In genomic region chr15:100434038-100434437, GRCh38 we compare ENCODE assay signal across 32 cellular contexts.
"Had no signal": no experiment of that assay in that cellular context is flagged by ENCODE, and none has a peak within 500 bp of the region (broad histone marks: within the 10 kb centered on the region; RNA-seq: fewer than 3 reads in every experiment).

No MANE protein-coding gene starts in this region.

- H3K36me3 ChIP-seq: adrenal gland, ascending aorta, brain microvascular endothelial cell, breast epithelium, cardiac muscle cell had no signal

- DNase-seq: activated effector memory CD4-positive, alpha-beta T cell treated with anti-CD3 and anti-CD28 coated beads, Interleukin-2, amount 50 U/mL, for 16 hours; activated effector memory CD4-positive, alpha-beta T cell treated with Interleukin-2 at 50 U/mL for 16 hours; activated gamma-delta T cell; activated gamma-delta T cell treated with Interleukin-2 at 50 U/mL for 16 hours; activated naive CD4-positive, alpha-beta T cell; activated naive CD4-positive, alpha-beta T cell treated with anti-CD3 and anti-CD28 coated beads for 36 hours; activated naive CD4-positive, alpha-beta T cell treated with anti-CD3 and anti-CD28 coated beads, Interleukin-2, amount 10 ng/mL, durations not matched to agents 7 days and 5 days; activated naive CD4-positive, alpha-beta T cell treated with anti-CD3 and anti-CD28 coated beads, Interleukin-2, amount 50 U/mL, for 16 hours; activated naive CD4-positive, alpha-beta T cell treated with Interleukin-2 at 50 U/mL for 16 hours; activated naive CD8-positive, alpha-beta T cell treated with anti-CD3 and anti-CD28 coated beads for 36 hours; activated naive CD8-positive, alpha-beta T cell treated with anti-CD3 and anti-CD28 coated beads, Interleukin-2, amount 10 ng/mL, durations not matched to agents 7 days and 5 days; activated naive CD8-positive, alpha-beta T cell treated with anti-CD3 and anti-CD28 coated beads, Interleukin-2, amount 50 U/mL, for 24 hours; activated T-cell treated with anti-CD3 and anti-CD28 coated beads, Interleukin-2, amount 50 U/mL, for 24 hours; activated T-cell treated with anti-CD3 and anti-CD28 coated beads, Interleukin-2, amount 50 U/mL, for 4 hours; activated T-cell treated with anti-CD3 and anti-CD28 coated beads, Interleukin-2, amount 50 U/mL, for 48 hours; activated T-cell treated with anti-CD3 and anti-CD28 coated beads, Interleukin-2, amount 50 U/mL, for 72 hours; adrenal gland; amniotic stem cell; amygdala; anterior cingulate cortex; aorta; body of pancreas; brain microvascular endothelial cell; caudate nucleus; central memory CD4-positive, alpha-beta T cell; cerebellar nuclear complex had no signal

- H3K27ac ChIP-seq: adrenal gland, ascending aorta, body of pancreas, brain microvascular endothelial cell, breast epithelium, cardiac muscle cell had no signal

- FAIRE-seq: astrocyte had no signal

- H3K9me3 ChIP-seq: adrenal gland, ascending aorta, body of pancreas, breast epithelium had no signal

- ATAC-seq: activated naive CD4-positive, alpha-beta T cell treated with anti-CD3 and anti-CD28 coated beads, Interleukin-2, amount 50 U/mL, for 72 hours; activated naive CD8-positive, alpha-beta T cell treated with anti-CD3 and anti-CD28 coated beads, Interleukin-2, amount 50 U/mL, for 24 hours; activated T-cell treated with anti-CD3 and anti-CD28 coated beads, Interleukin-2, amount 50 U/mL, for 4 hours; activated T-cell treated with anti-CD3 and anti-CD28 coated beads, Interleukin-2, amount 50 U/mL, for 72 hours; activated T-helper 17 cell treated with anti-CD3 and anti-CD28 coated beads, Interleukin-2, amount 50 U/mL, for 72 hours; body of pancreas had no signal

- H3K4me3 ChIP-seq: adrenal gland, ascending aorta, body of pancreas, breast epithelium, cardiac muscle cell had no signal

- H3K4me1 ChIP-seq: adrenal gland, ascending aorta, body of pancreas, breast epithelium had no signal

- H3K27me3 ChIP-seq: adrenal gland, ascending aorta, body of pancreas, brain microvascular endothelial cell, breast epithelium, cardiac muscle cell had no signal
